18 cellular contexts compared by ENCODE assay signal in genomic region chr19:6705931-6706632, GRCh38. TPM values are rescaled to one million over a fixed set of nuclear protein-coding genes. Genes with fewer than 3 reads are reported as not detected.
DNase-seq lines count a peak whose midpoint lies in the region; ATAC-seq and TF ChIP-seq lines count a peak whose summit lies in the region.
"Had no signal": no experiment of that assay in that cellular context is flagged by ENCODE, and none has a peak within 500 bp of the region (broad histone marks: within the 10 kb centered on the region; RNA-seq: fewer than 3 reads in every experiment).

No MANE protein-coding gene starts in this region.

- H3K4me1 Mint-ChIP-seq in CD14-positive monocyte (peaks cover 9% of the 10 kb centered on the region), chondrocyte (ENCODE audit: low read depth) (no peaks in the 10 kb centered on the region)

- intact Hi-C loops in CD14-positive monocyte (cut with micrococcal nuclease) = loop anchor here in 1 of 2 donors (10.0 kb wide), 1 partner anchor 61 kb away; no protein-coding TSS in a partner anchor

- H3K27me3 ChIP-seq in osteoblast (ENCODE audit: insufficient read depth, low read length) = peaks cover 11% of the 10 kb centered on the region
- H3K27me3 ChIP-seq: MG63 had no signal

- H3K4me1 ChIP-seq in osteoblast (ENCODE audit: insufficient read depth, low read length) = no peaks in the 10 kb centered on the region
- H3K4me1 ChIP-seq: A549, SJSA1 had no signal

- H3K27me3 Mint-ChIP-seq in CD14-positive monocyte (ENCODE audit: low read depth in 3 of 3) (peaks cover 34 to 51% (median 43%) of the 10 kb centered on the region in 3 donors), chondrocyte (ENCODE audit: low read depth) (peaks cover 40% of the 10 kb centered on the region)

- H3K36me3 ChIP-seq in osteoblast (ENCODE audit: insufficient read depth, low read length) = no peaks in the 10 kb centered on the region
- H3K36me3 ChIP-seq: MG63, SJSA1 had no signal

- no peak overlapping the region for H3K27ac ChIP-seq in osteoblast (ENCODE audit: low read depth, low read length)
- H3K27ac ChIP-seq: A549, SJSA1 had no signal

- H3K9me3 Mint-ChIP-seq in CD14-positive monocyte (peaks cover 0 to 12% (median 0%) of the 10 kb centered on the region in 7 donors), chondrocyte (ENCODE audit: low read depth) (no peaks in the 10 kb centered on the region)

- H3K36me3 Mint-ChIP-seq in CD14-positive monocyte = no peaks in the 10 kb centered on the region
- H3K36me3 Mint-ChIP-seq in chondrocyte (ENCODE audit: low read depth) = no peaks in the 10 kb centered on the region

- peak; percentile 25 for DNase-seq in CD14-positive monocyte (ENCODE audit: low spot score)
- peak; percentile 42 for DNase-seq in chondrocyte (ENCODE audit: low spot score)
- DNase-seq in osteoblast (ENCODE audit: insufficient read length, low spot score, missing footprints) = peak; percentile 62
- DNase-seq in epidermal melanocyte (ENCODE audit: insufficient read length, low spot score) = no peak
- no peak for DNase-seq in EL
- DNase-seq: Kasumi-1, MG63, NCI-H1417, NCI-H1694 treated with DMSO at 0.1 percent for 48 hours, NCI-H2081 treated with DMSO at 0.1 percent for 48 hours, NCI-H2171 treated with DMSO at 0.1 percent for 48 hours, NCI-H446 treated with DMSO at 0.1 percent for 48 hours, NCI-H526 treated with DMSO at 0.1 percent for 48 hours, OCI-M1 had no signal

- no peaks in the 10 kb centered on the region for H4K20me1 ChIP-seq in osteoblast (ENCODE audit: insufficient read depth, low read length)

- TF ChIP-seq CTCF in CD14-positive monocyte (IDR thresholded peaks at IDR 0.05) (no peak), chondrocyte (IDR thresholded peaks at IDR 0.05) (no peak), osteoblast (IDR thresholded peaks at IDR 0.05; ENCODE audit: extremely low read depth, low read depth, low read length) (no peak)

- H2AFZ ChIP-seq in osteoblast (ENCODE audit: low read length) = no peak overlapping the region

- H3K79me2 ChIP-seq in osteoblast (ENCODE audit: insufficient read depth, low read length) = no peaks in the 10 kb centered on the region

- no peak for ATAC-seq in HG02588 (IDR thresholded peaks at IDR 0.05; ENCODE audit: unreplicated experiment)
- ATAC-seq: A549 had no signal

- H3K4me3 ChIP-seq in osteoblast (ENCODE audit: insufficient read depth, low read length) = no peak overlapping the region
- H3K4me3 ChIP-seq: A549, MG63, SJSA1 had no signal

- H3K4me2 ChIP-seq in osteoblast (ENCODE audit: insufficient read depth, low read length) = no peak overlapping the region
- H3K4me2 ChIP-seq: A549 had no signal

- H3K27ac Mint-ChIP-seq in CD14-positive monocyte (peak overlapping the region in 1 of 7 donors; percentile 46), chondrocyte (ENCODE audit: unreplicated experiment) (no peak overlapping the region)
- H3K27ac Mint-ChIP-seq: B cell had no signal

- H3K4me3 Mint-ChIP-seq in CD14-positive monocyte (no peak overlapping the region), chondrocyte (ENCODE audit: unreplicated experiment) (no peak overlapping the region)
- H3K4me3 Mint-ChIP-seq: B cell had no signal

- H3K9me3 ChIP-seq in osteoblast (ENCODE audit: low read depth, low read length) = no peaks in the 10 kb centered on the region
- H3K9me3 ChIP-seq: A549, MG63, SJSA1 had no signal

RNA-seq across cellular contexts. Expression of gene C3, which starts 14.4 kb away (rescaled TPM):
- polyA plus RNA-seq in CD14-positive monocyte = 1 to 10 TPM; 2.4 to 3.2 TPM
- 0.77 TPM in 1 of 3 replicates, not detected in the others for total RNA-seq in chondrocyte
- 5.0 and 14.1 TPM in 2 replicates for total RNA-seq in osteoblast
- total RNA-seq: SJSA1 had no signal

RNA-seq across cellular contexts. Expression of gene GPR108, which starts 31.3 kb away (rescaled TPM):
- 100 to 1,000 TPM; 129 to 147 TPM for polyA plus RNA-seq in CD14-positive monocyte
- 38.4 to 42.4 TPM (median 39.8 TPM) in 3 replicates for total RNA-seq in chondrocyte
- total RNA-seq in osteoblast = 42.3 and 52.2 TPM in 2 replicates

RNA-seq across cellular contexts. Expression of gene TRIP10, which starts 33.4 kb away (rescaled TPM):
- polyA plus RNA-seq in CD14-positive monocyte = 1 to 10 TPM; 1.5 to 1.9 TPM
- total RNA-seq in chondrocyte (81.6 to 107 TPM (median 103 TPM) in 3 replicates), osteoblast (32.4 and 36.2 TPM in 2 replicates)

RNA-seq across cellular contexts. Expression of gene TNFSF14, which starts 36.1 kb away (rescaled TPM):
- polyA plus RNA-seq in CD14-positive monocyte = 1 to 10 TPM in 1 of 2 donors, under 1 TPM in 1; 0.81 to 4.5 TPM
- not detected in 3 replicates for total RNA-seq in chondrocyte
- total RNA-seq in osteoblast = not detected in 2 replicates
- total RNA-seq: SJSA1 had no signal

Comparison
In these comparisons a context has a peak if more than half of its experiments do, and no peak if none do; other contexts are left out.
1. DNase-seq: peak in CD14-positive monocyte (single experiment), chondrocyte (single experiment) and osteoblast (single experiment); none in epidermal melanocyte (single experiment) and EL (single experiment).